2 cellular contexts compared by ENCODE assay signal in the genomic region with DNA sequence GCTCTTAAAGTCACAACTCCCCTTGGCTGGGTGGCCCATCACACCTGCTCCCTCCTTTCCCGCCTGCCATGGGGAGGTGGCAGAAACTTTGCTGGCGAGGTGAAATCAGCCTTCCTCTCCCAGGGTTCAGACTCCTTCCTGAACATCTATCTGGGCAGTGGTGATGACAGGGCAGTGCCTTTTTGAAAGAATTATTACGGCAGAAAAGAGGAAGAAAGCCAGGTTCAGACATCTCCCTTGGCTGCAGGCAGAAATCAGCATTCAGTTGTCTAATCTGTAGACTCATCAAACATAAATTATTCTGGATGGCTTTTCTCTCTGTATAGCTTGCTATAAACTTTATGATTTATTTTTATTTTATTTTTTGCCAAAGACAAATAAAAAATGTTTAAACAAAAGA.
TF ChIP-seq lines count a peak whose summit lies in the region.

No MANE protein-coding gene starts in this region.

TF ChIP-seq in IMR-90, 13 proteins besides CTCF, POLR2A, EP300 and RAD21:
- TF ChIP-seq CHD1 (IDR thresholded peaks at IDR 0.05; ENCODE audit: low read depth, low read length) (no peak), MAFK (IDR thresholded peaks at IDR 0.05; ENCODE audit: low read depth, low read length) (no peak), SMC3 (IDR thresholded peaks at IDR 0.05; ENCODE audit: low read depth, low read length) (no peak), RFX5 (IDR thresholded peaks at IDR 0.05; ENCODE audit: low read depth, low read length) (no peak), RCOR1 (IDR thresholded peaks at IDR 0.05; ENCODE audit: insufficient replicate concordance, low read length) (no peak), CEBPB (IDR thresholded peaks at IDR 0.05; ENCODE audit: low read depth, low read length) (no peak), MAZ (IDR thresholded peaks at IDR 0.05; ENCODE audit: borderline replicate concordance, low read depth, low read length) (no peak), FOS (IDR thresholded peaks at IDR 0.05; ENCODE audit: low read depth, low read length) (no peak), NFE2L2 (IDR thresholded peaks at IDR 0.05; ENCODE audit: low read depth, low read length) (no peak), BHLHE40 (IDR thresholded peaks at IDR 0.05; ENCODE audit: low read depth, low read length) (no peak), MXI1 (IDR thresholded peaks at IDR 0.05; ENCODE audit: borderline replicate concordance, low read depth, low read length) (no peak)
- TF ChIP-seq, protein P1, sequence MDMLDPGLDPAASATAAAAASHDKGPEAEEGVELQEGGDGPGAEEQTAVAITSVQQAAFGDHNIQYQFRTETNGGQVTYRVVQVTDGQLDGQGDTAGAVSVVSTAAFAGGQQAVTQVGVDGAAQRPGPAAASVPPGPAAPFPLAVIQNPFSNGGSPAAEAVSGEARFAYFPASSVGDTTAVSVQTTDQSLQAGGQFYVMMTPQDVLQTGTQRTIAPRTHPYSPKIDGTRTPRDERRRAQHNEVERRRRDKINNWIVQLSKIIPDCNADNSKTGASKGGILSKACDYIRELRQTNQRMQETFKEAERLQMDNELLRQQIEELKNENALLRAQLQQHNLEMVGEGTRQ (IDR thresholded peaks at IDR 0.05; ENCODE audit: low read depth, low read length), result no peak
- TF ChIP-seq, protein P2, sequence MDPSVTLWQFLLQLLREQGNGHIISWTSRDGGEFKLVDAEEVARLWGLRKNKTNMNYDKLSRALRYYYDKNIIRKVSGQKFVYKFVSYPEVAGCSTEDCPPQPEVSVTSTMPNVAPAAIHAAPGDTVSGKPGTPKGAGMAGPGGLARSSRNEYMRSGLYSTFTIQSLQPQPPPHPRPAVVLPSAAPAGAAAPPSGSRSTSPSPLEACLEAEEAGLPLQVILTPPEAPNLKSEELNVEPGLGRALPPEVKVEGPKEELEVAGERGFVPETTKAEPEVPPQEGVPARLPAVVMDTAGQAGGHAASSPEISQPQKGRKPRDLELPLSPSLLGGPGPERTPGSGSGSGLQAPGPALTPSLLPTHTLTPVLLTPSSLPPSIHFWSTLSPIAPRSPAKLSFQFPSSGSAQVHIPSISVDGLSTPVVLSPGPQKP (IDR thresholded peaks at IDR 0.05; ENCODE audit: borderline replicate concordance, low read depth, low read length), result no peak

TF ChIP-seq in WTC11, 78 proteins besides CTCF, POLR2A, EP300 and RAD21:
- TF ChIP-seq PRRX2 (CRISPR knock-in tag; IDR thresholded peaks at IDR 0.05) (no peak), HMGA2 (CRISPR knock-in tag; IDR thresholded peaks at IDR 0.05) (no peak), SOX15 (CRISPR knock-in tag; IDR thresholded peaks at IDR 0.05) (no peak), EMX1 (CRISPR knock-in tag; IDR thresholded peaks at IDR 0.05) (no peak), ZNF396 (CRISPR knock-in tag; IDR thresholded peaks at IDR 0.05; ENCODE audit: borderline replicate concordance) (no peak), JAZF1 (CRISPR knock-in tag; IDR thresholded peaks at IDR 0.05) (no peak), NFE2L1 (CRISPR knock-in tag; IDR thresholded peaks at IDR 0.05) (no peak), CREM (CRISPR knock-in tag; IDR thresholded peaks at IDR 0.05) (no peak), MYBL2 (CRISPR knock-in tag; IDR thresholded peaks at IDR 0.05) (no peak), ZNF138 (CRISPR knock-in tag; conservative IDR thresholded peaks at IDR 0.05) (no peak)
- TF ChIP-seq, protein P3, sequence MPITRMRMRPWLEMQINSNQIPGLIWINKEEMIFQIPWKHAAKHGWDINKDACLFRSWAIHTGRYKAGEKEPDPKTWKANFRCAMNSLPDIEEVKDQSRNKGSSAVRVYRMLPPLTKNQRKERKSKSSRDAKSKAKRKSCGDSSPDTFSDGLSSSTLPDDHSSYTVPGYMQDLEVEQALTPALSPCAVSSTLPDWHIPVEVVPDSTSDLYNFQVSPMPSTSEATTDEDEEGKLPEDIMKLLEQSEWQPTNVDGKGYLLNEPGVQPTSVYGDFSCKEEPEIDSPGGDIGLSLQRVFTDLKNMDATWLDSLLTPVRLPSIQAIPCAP (CRISPR knock-in tag; IDR thresholded peaks at IDR 0.05), result no peak
- TF ChIP-seq, protein P4, sequence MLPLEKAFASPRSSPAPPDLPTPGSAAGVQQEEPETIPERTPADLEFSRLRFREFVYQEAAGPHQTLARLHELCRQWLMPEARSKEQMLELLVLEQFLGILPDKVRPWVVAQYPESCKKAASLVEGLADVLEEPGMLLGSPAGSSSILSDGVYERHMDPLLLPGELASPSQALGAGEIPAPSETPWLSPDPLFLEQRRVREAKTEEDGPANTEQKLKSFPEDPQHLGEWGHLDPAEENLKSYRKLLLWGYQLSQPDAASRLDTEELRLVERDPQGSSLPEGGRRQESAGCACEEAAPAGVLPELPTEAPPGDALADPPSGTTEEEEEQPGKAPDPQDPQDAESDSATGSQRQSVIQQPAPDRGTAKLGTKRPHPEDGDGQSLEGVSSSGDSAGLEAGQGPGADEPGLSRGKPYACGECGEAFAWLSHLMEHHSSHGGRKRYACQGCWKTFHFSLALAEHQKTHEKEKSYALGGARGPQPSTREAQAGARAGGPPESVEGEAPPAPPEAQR (CRISPR knock-in tag; IDR thresholded peaks at IDR 0.05), result no peak
- TF ChIP-seq, protein P5, sequence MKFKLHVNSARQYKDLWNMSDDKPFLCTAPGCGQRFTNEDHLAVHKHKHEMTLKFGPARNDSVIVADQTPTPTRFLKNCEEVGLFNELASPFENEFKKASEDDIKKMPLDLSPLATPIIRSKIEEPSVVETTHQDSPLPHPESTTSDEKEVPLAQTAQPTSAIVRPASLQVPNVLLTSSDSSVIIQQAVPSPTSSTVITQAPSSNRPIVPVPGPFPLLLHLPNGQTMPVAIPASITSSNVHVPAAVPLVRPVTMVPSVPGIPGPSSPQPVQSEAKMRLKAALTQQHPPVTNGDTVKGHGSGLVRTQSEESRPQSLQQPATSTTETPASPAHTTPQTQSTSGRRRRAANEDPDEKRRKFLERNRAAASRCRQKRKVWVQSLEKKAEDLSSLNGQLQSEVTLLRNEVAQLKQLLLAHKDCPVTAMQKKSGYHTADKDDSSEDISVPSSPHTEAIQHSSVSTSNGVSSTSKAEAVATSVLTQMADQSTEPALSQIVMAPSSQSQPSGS (CRISPR knock-in tag; IDR thresholded peaks at IDR 0.05; ENCODE audit: borderline replicate concordance, low read depth), result no peak
- TF ChIP-seq, protein P6, sequence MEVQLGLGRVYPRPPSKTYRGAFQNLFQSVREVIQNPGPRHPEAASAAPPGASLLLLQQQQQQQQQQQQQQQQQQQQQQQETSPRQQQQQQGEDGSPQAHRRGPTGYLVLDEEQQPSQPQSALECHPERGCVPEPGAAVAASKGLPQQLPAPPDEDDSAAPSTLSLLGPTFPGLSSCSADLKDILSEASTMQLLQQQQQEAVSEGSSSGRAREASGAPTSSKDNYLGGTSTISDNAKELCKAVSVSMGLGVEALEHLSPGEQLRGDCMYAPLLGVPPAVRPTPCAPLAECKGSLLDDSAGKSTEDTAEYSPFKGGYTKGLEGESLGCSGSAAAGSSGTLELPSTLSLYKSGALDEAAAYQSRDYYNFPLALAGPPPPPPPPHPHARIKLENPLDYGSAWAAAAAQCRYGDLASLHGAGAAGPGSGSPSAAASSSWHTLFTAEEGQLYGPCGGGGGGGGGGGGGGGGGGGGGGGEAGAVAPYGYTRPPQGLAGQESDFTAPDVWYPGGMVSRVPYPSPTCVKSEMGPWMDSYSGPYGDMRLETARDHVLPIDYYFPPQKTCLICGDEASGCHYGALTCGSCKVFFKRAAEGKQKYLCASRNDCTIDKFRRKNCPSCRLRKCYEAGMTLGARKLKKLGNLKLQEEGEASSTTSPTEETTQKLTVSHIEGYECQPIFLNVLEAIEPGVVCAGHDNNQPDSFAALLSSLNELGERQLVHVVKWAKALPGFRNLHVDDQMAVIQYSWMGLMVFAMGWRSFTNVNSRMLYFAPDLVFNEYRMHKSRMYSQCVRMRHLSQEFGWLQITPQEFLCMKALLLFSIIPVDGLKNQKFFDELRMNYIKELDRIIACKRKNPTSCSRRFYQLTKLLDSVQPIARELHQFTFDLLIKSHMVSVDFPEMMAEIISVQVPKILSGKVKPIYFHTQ (CRISPR knock-in tag; IDR thresholded peaks at IDR 0.05), result no peak
